ENCODE assay signal across 8 cellular contexts in genomic region chr9:130689937-130690700, GRCh38. TPM values are rescaled to one million over a fixed set of nuclear protein-coding genes. Genes with fewer than 3 reads are reported as not detected.
DNase-seq lines count a peak whose midpoint lies in the region; ATAC-seq and TF ChIP-seq lines count a peak whose summit lies in the region.

No MANE protein-coding gene starts in this region.

- ATAC-seq in HG02970 (IDR thresholded peaks at IDR 0.05; ENCODE audit: low FRiP score, unreplicated experiment) = no peak
- no peak for ATAC-seq in stimulated activated effector memory CD8-positive, alpha-beta T cell treated with anti-CD3 and anti-CD28 coated beads, Interleukin-12 subunit alpha, Interleukin-12 subunit beta, amount 100 ng/mL, for 72 hours

- peaks cover 15% of the 10 kb centered on the region for H3K79me2 ChIP-seq in OCI-LY7 (ENCODE audit: insufficient read depth, low read depth, low read length)

- H3K9me3 ChIP-seq in OCI-LY7 (ENCODE audit: low read length) (no peaks in the 10 kb centered on the region), duodenal mucosa (ENCODE audit: control insufficient read depth in 1 of 2, low read length in 2 of 2) (peaks cover 0 to under 1% of the 10 kb centered on the region in 2 donors)

- DNase-seq in C1 segment of cervical spinal cord (lab: John Stamatoyannopoulos, UW) (peak in 10 of 14 donors; percentile 8 to 65 (median 30)), HUDEP-2 (lab: John Stamatoyannopoulos, UW; ENCODE audit: unreplicated experiment in 76 of 76) (peak in 46 of 76 experiments; percentile 11 to 75 (median 38)), OCI-LY7 (ENCODE audit: low spot score) (peak; percentile 84), medulla oblongata (ENCODE audit: extremely low spot score) (peak; percentile 93)
- DNase-seq in activated CD4-positive, alpha-beta T cell treated with anti-CD3 and anti-CD28 coated beads for 4 hours = no peak
- no peak for DNase-seq in stimulated activated effector memory CD8-positive, alpha-beta T cell treated with anti-CD3 and anti-CD28 coated beads, Interleukin-12 subunit alpha, Interleukin-12 subunit beta, amount 100 ng/mL, for 72 hours (ENCODE audit: low spot score in 2 of 2)

- no peak overlapping the region for H3K27ac Mint-ChIP-seq in stimulated activated effector memory CD8-positive, alpha-beta T cell treated with anti-CD3 and anti-CD28 coated beads, Interleukin-12 subunit alpha, Interleukin-12 subunit beta, amount 100 ng/mL, for 72 hours

- POLR2A ChIA-PET in OCI-LY7 (lab: Charles Lee) = interaction anchor here (0.6 kb wide), 2 partner anchors 349 to 1478 kb away, joined by 3 to 7 read pairs; no protein-coding TSS in a partner anchor

- no peaks in the 10 kb centered on the region for H3K9me3 Mint-ChIP-seq in stimulated activated effector memory CD8-positive, alpha-beta T cell treated with anti-CD3 and anti-CD28 coated beads, Interleukin-12 subunit alpha, Interleukin-12 subunit beta, amount 100 ng/mL, for 72 hours

- H3K4me1 Mint-ChIP-seq in stimulated activated effector memory CD8-positive, alpha-beta T cell treated with anti-CD3 and anti-CD28 coated beads, Interleukin-12 subunit alpha, Interleukin-12 subunit beta, amount 100 ng/mL, for 72 hours = peaks cover 21% of the 10 kb centered on the region

- peak overlapping the region; percentile 62 for H3K4me2 ChIP-seq in OCI-LY7 (ENCODE audit: low read length)

- no peak overlapping the region for H3K4me3 Mint-ChIP-seq in stimulated activated effector memory CD8-positive, alpha-beta T cell treated with anti-CD3 and anti-CD28 coated beads, Interleukin-12 subunit alpha, Interleukin-12 subunit beta, amount 100 ng/mL, for 72 hours

- peak overlapping the region; percentile 78 for H2AFZ ChIP-seq in OCI-LY7 (ENCODE audit: low read length)

- BruUV-seq in OCI-LY7 (replicated peaks; lab: Mats Ljungman, UMichigan) = no TSS peak

- no peaks in the 10 kb centered on the region for H4K20me1 ChIP-seq in OCI-LY7 (ENCODE audit: insufficient read depth, low read length)

- no peaks in the 10 kb centered on the region for H3K27me3 ChIP-seq in duodenal mucosa (ENCODE audit: control insufficient read depth in 1 of 2, insufficient read depth in 2 of 2, low read length in 2 of 2)

- peaks cover 15% of the 10 kb centered on the region for H3K36me3 Mint-ChIP-seq in stimulated activated effector memory CD8-positive, alpha-beta T cell treated with anti-CD3 and anti-CD28 coated beads, Interleukin-12 subunit alpha, Interleukin-12 subunit beta, amount 100 ng/mL, for 72 hours

- no peak for TF ChIP-seq CTCF in OCI-LY7 (conservative IDR thresholded peaks at IDR 0.05; ENCODE audit: low read length)

- intact Hi-C loops in OCI-LY7 (cut with micrococcal nuclease; ENCODE audit: unreplicated experiment) = no loop called here

- H3K9me2 ChIP-seq in OCI-LY7 (ENCODE audit: insufficient read depth, low read length) = no peaks in the 10 kb centered on the region

- H3K9ac ChIP-seq in duodenal mucosa (ENCODE audit: low read depth in 1 of 2, low read length in 2 of 2) = peak overlapping the region; percentile 60 to 64

- CTCF ChIA-PET in OCI-LY7 (lab: Charles Lee; ENCODE audit: unreplicated experiment) = no interaction called here

- H3K4me1 ChIP-seq in OCI-LY7 (ENCODE audit: insufficient read depth, low read length, poor library complexity, severe bottlenecking) (peaks cover 24% of the 10 kb centered on the region), duodenal mucosa (ENCODE audit: control insufficient read depth in 1 of 2, insufficient read depth in 2 of 2, low read length in 2 of 2) (peaks cover 15 to 23% of the 10 kb centered on the region in 2 donors)

- H3K4me3 ChIP-seq in OCI-LY7 (ENCODE audit: low read depth, low read length, poor library complexity, severe bottlenecking) (peak overlapping the region; percentile 51), duodenal mucosa (ENCODE audit: low read depth in 1 of 2, low read length in 2 of 2) (peak overlapping the region; percentile 53 to 73)

- H3K36me3 ChIP-seq in OCI-LY7 (ENCODE audit: insufficient read depth, low read length) (peaks cover 3% of the 10 kb centered on the region), duodenal mucosa (ENCODE audit: control insufficient read depth in 1 of 2, insufficient read depth in 2 of 2, low read length in 2 of 2) (no peaks in the 10 kb centered on the region)

- H3K27ac ChIP-seq in OCI-LY7 (ENCODE audit: low read depth, low read length, poor library complexity, severe bottlenecking) (no peak overlapping the region), duodenal mucosa (ENCODE audit: low read depth, low read length) (peak overlapping the region; percentile 52)

RNA-seq across cellular contexts. Expression of gene EXOSC2, which starts 3.5 kb away (rescaled TPM):
- total RNA-seq in OCI-LY7 (2014; rRNA removed; shearing (Covaris generic)) = 65.0 and 69.0 TPM in 2 replicates
- total RNA-seq in OCI-LY7 (2022) = 79.8 and 89.9 TPM in 2 replicates

RNA-seq across cellular contexts. Expression of gene PRDM12, which starts 25.7 kb away (rescaled TPM):
- total RNA-seq in OCI-LY7 (2014; rRNA removed; shearing (Covaris generic)) = 0.06 TPM in 1 of 2 replicates, not detected in the other
- total RNA-seq in OCI-LY7 (2022) = not detected in 2 replicates

Comparison
In these comparisons a context has a peak if more than half of its experiments do, and no peak if none do; other contexts are left out.
1. DNase-seq: peak in C1 segment of cervical spinal cord (10 of 14), HUDEP-2 (46 of 76), OCI-LY7 (single experiment) and medulla oblongata (single experiment); none in activated CD4-positive, alpha-beta T cell treated with anti-CD3 and anti-CD28 coated beads for 4 hours (0 of 2) and stimulated activated effector memory CD8-positive, alpha-beta T cell treated with anti-CD3 and anti-CD28 coated beads, Interleukin-12 subunit alpha, Interleukin-12 subunit beta, amount 100 ng/mL, for 72 hours (0 of 2).